18 cellular contexts compared by ENCODE assay signal in the genomic region with DNA sequence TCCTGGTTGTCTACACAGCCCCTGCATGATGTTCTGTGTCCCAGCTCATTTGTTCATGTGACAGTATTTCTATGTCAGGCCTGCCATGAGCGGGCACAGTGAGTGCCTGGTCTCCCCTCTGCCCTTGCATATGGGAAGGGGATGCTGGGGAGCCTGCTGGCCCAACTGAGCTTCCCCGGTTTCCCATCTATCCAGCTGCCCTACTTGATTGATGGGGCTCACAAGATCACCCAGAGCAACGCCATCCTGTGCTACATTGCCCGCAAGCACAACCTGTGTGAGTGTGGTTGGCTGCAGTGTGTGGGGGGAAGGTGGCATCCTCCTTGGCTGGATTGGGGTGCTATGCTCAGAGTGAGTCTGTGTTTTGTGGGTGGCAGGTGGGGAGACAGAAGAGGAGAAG. TPM values are rescaled to one million over a fixed set of nuclear protein-coding genes. Genes with fewer than 3 reads are reported as not detected.
A peak's percentile ranks its signal among the peaks of the same experiment; 100 is the strongest.
DNase-seq lines count a peak whose midpoint lies in the region; ATAC-seq, FAIRE-seq and TF ChIP-seq lines count a peak whose summit lies in the region.
"Had no signal": no experiment of that assay in that cellular context is flagged by ENCODE, and none has a peak within 500 bp of the region (broad histone marks: within the 10 kb centered on the region; RNA-seq: fewer than 3 reads in every experiment).

No MANE protein-coding gene starts in this region.

- H3K36me3 Mint-ChIP-seq in activated CD4-positive, alpha-beta T cell treated with anti-CD3 and anti-CD28 coated beads, Interleukin-2, amount 10 ng/mL, durations not matched to agents 7 days and 5 days (ENCODE audit: low read depth): no peaks in the 10 kb centered on the region
- H3K36me3 Mint-ChIP-seq in CD8-positive, alpha-beta T cell: peaks cover 35% of the 10 kb centered on the region
- peaks cover 17% of the 10 kb centered on the region for H3K36me3 Mint-ChIP-seq in nephron (ENCODE audit: low read depth)

- H3K27me3 ChIP-seq in CD8-positive, alpha-beta T cell (ENCODE audit: insufficient read depth, low read length): no peaks in the 10 kb centered on the region
- H3K27me3 ChIP-seq: upper lobe of right lung had no signal

- H3K9me3 ChIP-seq in CD8-positive, alpha-beta T cell (ENCODE audit: low read length): no peaks in the 10 kb centered on the region
- H3K9me3 ChIP-seq: mucosa of descending colon, upper lobe of right lung had no signal

- FAIRE-seq in frontal cortex (lab: Jason Lieb, UNC): no peak

- POLR2A ChIA-PET in activated CD4-positive, alpha-beta T cell treated with anti-CD3 and anti-CD28 coated beads, Interleukin-2, amount 10 ng/mL, durations not matched to agents 7 days and 5 days (lab: Charles Lee): no interaction called here
- POLR2A ChIA-PET in CD8-positive, alpha-beta T cell (lab: Charles Lee): no interaction called here

- H3K4me1 Mint-ChIP-seq in activated CD4-positive, alpha-beta T cell treated with anti-CD3 and anti-CD28 coated beads, Interleukin-2, amount 10 ng/mL, durations not matched to agents 7 days and 5 days: peaks cover 26% of the 10 kb centered on the region
- H3K4me1 Mint-ChIP-seq in CD8-positive, alpha-beta T cell (ENCODE audit: low read depth): peaks cover 22% of the 10 kb centered on the region
- peaks cover 42% of the 10 kb centered on the region for H3K4me1 Mint-ChIP-seq in nephron

- no peak overlapping the region for H3K4me3 ChIP-seq in CD8-positive, alpha-beta T cell (ENCODE audit: low read depth, low read length)
- H3K4me3 ChIP-seq: mucosa of descending colon had no signal

- no peaks in the 10 kb centered on the region for H3K9me3 Mint-ChIP-seq in activated CD4-positive, alpha-beta T cell treated with anti-CD3 and anti-CD28 coated beads, Interleukin-2, amount 10 ng/mL, durations not matched to agents 7 days and 5 days
- H3K9me3 Mint-ChIP-seq in CD8-positive, alpha-beta T cell: no peaks in the 10 kb centered on the region
- H3K9me3 Mint-ChIP-seq in nephron: no peaks in the 10 kb centered on the region
- H3K9me3 Mint-ChIP-seq: activated naive CD8-positive, alpha-beta T cell treated with anti-CD3 and anti-CD28 coated beads, Interleukin-2, amount 50 U/mL, for 24 hours; GM23338; stimulated activated naive B cell treated with anti-CD40 and anti-IgM and Interleukin-4, amounts not matched to agents 10 μg/mL and 1 μg/mL and 100 μg/mL, for 72 hours had no signal

- peaks cover 12% of the 10 kb centered on the region for H3K27me3 Mint-ChIP-seq in activated CD4-positive, alpha-beta T cell treated with anti-CD3 and anti-CD28 coated beads, Interleukin-2, amount 10 ng/mL, durations not matched to agents 7 days and 5 days
- no peaks in the 10 kb centered on the region for H3K27me3 Mint-ChIP-seq in CD8-positive, alpha-beta T cell (ENCODE audit: low read depth)
- peaks cover 14% of the 10 kb centered on the region for H3K27me3 Mint-ChIP-seq in nephron (ENCODE audit: low read depth)

- DNase-seq in activated CD4-positive, alpha-beta T cell treated with anti-CD3 and anti-CD28 coated beads, Interleukin-2, amount 10 ng/mL, durations not matched to agents 7 days and 5 days: no peak
- no peak for DNase-seq in activated CD4-positive, alpha-beta T cell treated with anti-CD3 and anti-CD28 coated beads for 48 hours
- DNase-seq in CD8-positive, alpha-beta T cell: no peak
- peak; percentile 4 for DNase-seq in dedifferentiated amniotic fluid mesenchymal stem cell (ENCODE audit: extremely low spot score)
- no peak for DNase-seq in frontal cortex (ENCODE audit: low spot score in 2 of 2)
- DNase-seq in ureter (ENCODE audit: low spot score): no peak
- no peak for DNase-seq in NCI-H2196 (lab: John Stamatoyannopoulos, UW; ENCODE audit: unreplicated experiment)
- DNase-seq: activated naive CD8-positive, alpha-beta T cell treated with anti-CD3 and anti-CD28 coated beads, Interleukin-2, amount 50 U/mL, for 24 hours; Calu3; NCI-H2081 treated with DMSO at 0.1 percent for 48 hours; NCI-H526; stimulated activated naive B cell treated with anti-CD40 and anti-IgM and Interleukin-4, amounts not matched to agents 10 μg/mL and 1 μg/mL and 100 μg/mL, for 72 hours; upper lobe of right lung had no signal

- H3K4me1 ChIP-seq in CD8-positive, alpha-beta T cell (ENCODE audit: insufficient read depth, low read length): peaks cover 7% of the 10 kb centered on the region

- CTCF ChIA-PET in activated CD4-positive, alpha-beta T cell treated with anti-CD3 and anti-CD28 coated beads, Interleukin-2, amount 10 ng/mL, durations not matched to agents 7 days and 5 days (lab: Charles Lee): interaction anchor here (1.5 to 3.7 kb wide), 3 partner anchors 18 to 327 kb away, joined by 8 to 13 read pairs (median 10); partner anchors contain the start of gene AHCYL1
- CTCF ChIA-PET in CD8-positive, alpha-beta T cell (lab: Charles Lee): interaction anchor here (10.8 kb wide), 1 partner anchor 18 kb away, joined by 177 read pairs; no protein-coding TSS in a partner anchor

- TF ChIP-seq CTCF in CD8-positive, alpha-beta T cell (IDR thresholded peaks at IDR 0.05): no peak
- TF ChIP-seq CTCF in nephron (IDR thresholded peaks at IDR 0.05; ENCODE audit: unreplicated experiment in 3 of 3): no peak

- H3K36me3 ChIP-seq in CD8-positive, alpha-beta T cell (ENCODE audit: insufficient read depth, low read length): no peaks in the 10 kb centered on the region

- no peak overlapping the region for H3K27ac Mint-ChIP-seq in activated CD4-positive, alpha-beta T cell treated with anti-CD3 and anti-CD28 coated beads, Interleukin-2, amount 10 ng/mL, durations not matched to agents 7 days and 5 days
- no peak overlapping the region for H3K27ac Mint-ChIP-seq in CD8-positive, alpha-beta T cell
- H3K27ac Mint-ChIP-seq in nephron: no peak overlapping the region
- H3K27ac Mint-ChIP-seq: activated naive CD8-positive, alpha-beta T cell treated with anti-CD3 and anti-CD28 coated beads, Interleukin-2, amount 50 U/mL, for 24 hours; GM23338; stimulated activated naive B cell treated with anti-CD40 and anti-IgM and Interleukin-4, amounts not matched to agents 10 μg/mL and 1 μg/mL and 100 μg/mL, for 72 hours had no signal

- no peak overlapping the region for H3K27ac ChIP-seq in CD8-positive, alpha-beta T cell (ENCODE audit: low read depth, low read length)
- H3K27ac ChIP-seq: cardiac muscle cell had no signal

- intact Hi-C loops in CD8-positive, alpha-beta T cell (cut with DNase I, micrococcal nuclease): loop anchor here in 1 of 2 experiments (5.0 kb wide), 1 partner anchor 85 kb away; the partner anchor contains the start of gene GSTM3

- H3K4me3 Mint-ChIP-seq in activated CD4-positive, alpha-beta T cell treated with anti-CD3 and anti-CD28 coated beads, Interleukin-2, amount 10 ng/mL, durations not matched to agents 7 days and 5 days: peak overlapping the region; percentile 82
- peak overlapping the region; percentile 94 for H3K4me3 Mint-ChIP-seq in CD8-positive, alpha-beta T cell
- H3K4me3 Mint-ChIP-seq in nephron: peak overlapping the region; percentile 78 to 94 (median 82)

- no peak for ATAC-seq in CD8-positive, alpha-beta T cell
- ATAC-seq: activated naive CD8-positive, alpha-beta T cell treated with anti-CD3 and anti-CD28 coated beads, Interleukin-2, amount 50 U/mL, for 24 hours; stimulated activated naive B cell treated with anti-CD40 and anti-IgM and Interleukin-4, amounts not matched to agents 10 μg/mL and 1 μg/mL and 100 μg/mL, for 72 hours; upper lobe of right lung had no signal

RNA-seq across cellular contexts. Expression of gene GSTM4, which starts 1.5 kb away (rescaled TPM):
- total RNA-seq in activated CD4-positive, alpha-beta T cell treated with anti-CD3 and anti-CD28 coated beads, Interleukin-2, amount 10 ng/mL, durations not matched to agents 7 days and 5 days: 10 to 100 TPM; 34.3 to 36.3 TPM
- total RNA-seq in CD8-positive, alpha-beta T cell: 10 to 100 TPM in 1 of 2 experiments, 1 to 10 TPM in 1; 9.5 to 10.5 TPM
- total RNA-seq in frontal cortex (3.7 TPM), ureter (38.2 TPM)

RNA-seq across cellular contexts. Expression of gene GSTM2, which starts 10.5 kb away (rescaled TPM):
- 10 to 100 TPM; 33.4 to 33.5 TPM for total RNA-seq in activated CD4-positive, alpha-beta T cell treated with anti-CD3 and anti-CD28 coated beads, Interleukin-2, amount 10 ng/mL, durations not matched to agents 7 days and 5 days
- total RNA-seq in CD8-positive, alpha-beta T cell: 100 to 1,000 TPM in 1 of 2 experiments, 10 to 100 TPM in 1; 94.0 to 100 TPM
- 18.8 TPM for total RNA-seq in frontal cortex
- 104 TPM for total RNA-seq in ureter

RNA-seq across cellular contexts. Expression of gene GSTM1, which starts 30.2 kb away (rescaled TPM):
- total RNA-seq in activated CD4-positive, alpha-beta T cell treated with anti-CD3 and anti-CD28 coated beads, Interleukin-2, amount 10 ng/mL, durations not matched to agents 7 days and 5 days: 10 to 100 TPM; 68.4 to 77.2 TPM
- 10 to 100 TPM; 11.5 to 14.0 TPM for total RNA-seq in CD8-positive, alpha-beta T cell
- total RNA-seq in frontal cortex: 4.1 TPM
- not detected for total RNA-seq in ureter
- total RNA-seq: GM23338, upper lobe of right lung had no signal

RNA-seq across cellular contexts. Expression of gene AMPD2, which starts 37.8 kb away (rescaled TPM):
- total RNA-seq in activated CD4-positive, alpha-beta T cell treated with anti-CD3 and anti-CD28 coated beads, Interleukin-2, amount 10 ng/mL, durations not matched to agents 7 days and 5 days: 100 to 1,000 TPM; 116 to 120 TPM
- total RNA-seq in CD8-positive, alpha-beta T cell: 100 to 1,000 TPM; 137 to 140 TPM
- total RNA-seq in frontal cortex (51.0 TPM), ureter (45.8 TPM)

RNA-seq across cellular contexts. Expression of gene GNAT2, which starts 38.0 kb away (rescaled TPM):
- total RNA-seq in activated CD4-positive, alpha-beta T cell treated with anti-CD3 and anti-CD28 coated beads, Interleukin-2, amount 10 ng/mL, durations not matched to agents 7 days and 5 days: not detected
- total RNA-seq in CD8-positive, alpha-beta T cell: not detected
- total RNA-seq in frontal cortex (not detected), ureter (not detected)
- total RNA-seq: Calu3, cardiac muscle cell, mucosa of descending colon, smooth muscle cell, upper lobe of right lung had no signal

Comparison
In these comparisons a context has a peak if more than half of its experiments do, and no peak if none do; other contexts are left out.
1. RNA of gene GSTM1, which starts 30.2 kb away (total RNA-seq): 68.4 to 77.2 TPM in activated CD4-positive, alpha-beta T cell treated with anti-CD3 and anti-CD28 coated beads, Interleukin-2, amount 10 ng/mL, durations not matched to agents 7 days and 5 days; 11.5 to 14.0 TPM in CD8-positive, alpha-beta T cell, 4.1 TPM in frontal cortex (single experiment) and not detected in ureter (single experiment); every median in the first group is over 4 times any median in the second.
2. Peak in every context shown above with its lines, with median percentiles within 50 percentile points of each other: H3K4me3 Mint-ChIP-seq.